8 cellular contexts compared by ENCODE assay signal in the genomic region with DNA sequence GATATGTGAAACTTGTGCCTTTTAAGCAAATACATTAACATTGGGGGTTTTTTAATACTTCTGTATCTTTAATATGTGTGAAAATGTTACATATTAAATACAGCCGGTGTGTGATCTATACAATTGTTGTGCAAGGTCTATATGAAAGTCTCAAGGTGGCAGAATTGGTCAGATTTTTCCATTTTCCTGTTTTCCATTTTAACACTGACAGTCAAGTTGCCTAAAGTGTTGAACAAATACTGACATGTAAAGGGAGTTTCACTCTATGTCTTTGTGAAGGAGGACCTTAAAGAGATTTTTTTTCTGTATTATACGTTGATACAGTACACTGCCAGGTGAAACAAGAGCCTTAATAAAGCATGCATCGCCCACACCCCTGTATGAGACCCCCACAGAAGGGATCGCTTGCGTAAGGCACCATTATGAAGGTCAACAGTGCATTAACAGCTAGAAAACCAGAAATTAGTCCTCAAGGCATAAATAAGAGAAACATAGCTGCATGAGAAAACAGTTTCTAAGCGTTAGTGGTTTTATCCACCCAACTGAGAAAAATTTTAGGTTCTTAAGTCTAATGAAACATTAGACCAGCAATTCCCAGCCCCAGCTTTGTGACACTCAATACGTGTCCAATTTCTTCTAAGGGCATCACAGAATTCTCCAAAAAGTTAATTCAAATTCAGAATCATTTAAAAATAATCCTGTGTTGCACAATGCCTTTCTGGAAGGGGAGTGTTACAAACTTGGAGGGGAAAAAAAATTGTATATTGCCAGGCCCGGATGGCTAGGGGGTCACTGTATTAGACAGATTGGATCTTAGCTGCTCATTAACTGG. TPM values are rescaled to one million over a fixed set of nuclear protein-coding genes. Genes with fewer than 3 reads are reported as not detected.
DNase-seq lines count a peak whose midpoint lies in the region; ATAC-seq and TF ChIP-seq lines count a peak whose summit lies in the region.

No MANE protein-coding gene starts in this region.

- intact Hi-C loops in esophagus squamous epithelium (cut with DNase I): loop anchor here (10.0 kb wide), 1 partner anchor 293 kb away; no protein-coding TSS in a partner anchor
- intact Hi-C loops in prostate gland (cut with DNase I): no loop called here

- CTCF ChIA-PET in activated CD8-positive, alpha-beta T cell treated with anti-CD3 and anti-CD28 coated beads, Interleukin-2, amount 10 ng/mL, durations not matched to agents 7 days and 5 days (lab: Charles Lee): interaction anchor here (0.6 to 2.3 kb wide), 7 partner anchors 12 to 106 kb away, joined by 3 to 9 read pairs (median 4); no protein-coding TSS in a partner anchor

- H3K9me3 ChIP-seq in esophagus squamous epithelium (no peaks in the 10 kb centered on the region), prostate gland (no peaks in the 10 kb centered on the region), SJCRH30 (replicated peaks) (no peaks in the 10 kb centered on the region)

- peak overlapping the region; percentile 40 for H3K4me3 Mint-ChIP-seq in activated CD8-positive, alpha-beta T cell treated with anti-CD3 and anti-CD28 coated beads, Interleukin-2, amount 10 ng/mL, durations not matched to agents 7 days and 5 days

- H3K36me3 Mint-ChIP-seq in activated CD8-positive, alpha-beta T cell treated with anti-CD3 and anti-CD28 coated beads, Interleukin-2, amount 10 ng/mL, durations not matched to agents 7 days and 5 days (ENCODE audit: low read depth): peaks cover 93% of the 10 kb centered on the region

- H3K4me3 ChIP-seq in esophagus squamous epithelium (peak overlapping the region in 3 of 4 donors; percentile 12 to 99 (median 70)), prostate gland (no peak overlapping the region), SJCRH30 (no peak overlapping the region)

- TF ChIP-seq POLR2A in esophagus squamous epithelium (IDR thresholded peaks at IDR 0.05) (no peak), prostate gland (IDR thresholded peaks at IDR 0.05) (no peak)

- no peak for ATAC-seq in activated CD8-positive, alpha-beta T cell treated with anti-CD3 and anti-CD28 coated beads, Interleukin-2, amount 10 ng/mL, durations not matched to agents 7 days and 5 days
- no peak for ATAC-seq in GM19452 (IDR thresholded peaks at IDR 0.05; ENCODE audit: unreplicated experiment)

- H3K9me3 Mint-ChIP-seq in activated CD8-positive, alpha-beta T cell treated with anti-CD3 and anti-CD28 coated beads, Interleukin-2, amount 10 ng/mL, durations not matched to agents 7 days and 5 days (ENCODE audit: insufficient read depth): no peaks in the 10 kb centered on the region

- H3K27me3 Mint-ChIP-seq in activated CD8-positive, alpha-beta T cell treated with anti-CD3 and anti-CD28 coated beads, Interleukin-2, amount 10 ng/mL, durations not matched to agents 7 days and 5 days (ENCODE audit: low read depth): no peaks in the 10 kb centered on the region

- POLR2A ChIA-PET in activated CD8-positive, alpha-beta T cell treated with anti-CD3 and anti-CD28 coated beads, Interleukin-2, amount 10 ng/mL, durations not matched to agents 7 days and 5 days (lab: Charles Lee): interaction anchor here (0.8 to 2.8 kb wide), 12 partner anchors 7 to 194 kb away, joined by 3 to 17 read pairs (median 4); partner anchors contain the start of gene KLF6

- DNase-seq in EL (peak; percentile 22), esophagus squamous epithelium (lab: John Stamatoyannopoulos, UW) (no peak), prostate gland (ENCODE audit: low spot score) (no peak), SJCRH30 (no peak), KG1 (lab: John Stamatoyannopoulos, UW) (no peak), SK-N-DZ (ENCODE audit: low spot score) (no peak)
- no peak for DNase-seq in activated CD8-positive, alpha-beta T cell treated with anti-CD3 and anti-CD28 coated beads, Interleukin-2, amount 10 ng/mL, durations not matched to agents 7 days and 5 days

- H3K36me3 ChIP-seq in esophagus squamous epithelium (peaks cover 18 to 74% (median 42%) of the 10 kb centered on the region in 3 donors), prostate gland (peaks cover 4 to 20% of the 10 kb centered on the region in 2 donors), SJCRH30 (peaks cover 41% of the 10 kb centered on the region)

- H3K4me1 ChIP-seq in esophagus squamous epithelium (peaks cover 55 to 83% (median 64%) of the 10 kb centered on the region in 3 donors), prostate gland (replicated peaks) (no peaks in the 10 kb centered on the region), SJCRH30 (peaks cover 8% of the 10 kb centered on the region; the same call in 1 of the 2 replicates)

- H3K27ac Mint-ChIP-seq in activated CD8-positive, alpha-beta T cell treated with anti-CD3 and anti-CD28 coated beads, Interleukin-2, amount 10 ng/mL, durations not matched to agents 7 days and 5 days: peak overlapping the region; percentile 58

- peaks cover 67% of the 10 kb centered on the region for H3K4me1 Mint-ChIP-seq in activated CD8-positive, alpha-beta T cell treated with anti-CD3 and anti-CD28 coated beads, Interleukin-2, amount 10 ng/mL, durations not matched to agents 7 days and 5 days (ENCODE audit: low read depth)

- H3K27me3 ChIP-seq in esophagus squamous epithelium: no peaks in the 10 kb centered on the region
- no peaks in the 10 kb centered on the region for H3K27me3 ChIP-seq in prostate gland (replicated peaks; ENCODE audit: insufficient read depth)
- H3K27me3 ChIP-seq in SJCRH30: no peaks in the 10 kb centered on the region

- peak overlapping the region; percentile 99 to 100 (median 100) for H3K27ac ChIP-seq in esophagus squamous epithelium
- peak overlapping the region; percentile 47 to 78 for H3K27ac ChIP-seq in prostate gland
- no peak overlapping the region for H3K27ac ChIP-seq in SJCRH30

- WGBS in esophagus squamous epithelium, 2 donors: 53 to 55% methylated on average over 8 of the region's 8 CpGs
- 82% methylated on average over 8 of the region's 8 CpGs for WGBS in prostate gland

- TF ChIP-seq CTCF in esophagus squamous epithelium (IDR thresholded peaks at IDR 0.05): no peak
- no peak for TF ChIP-seq CTCF in prostate gland (IDR thresholded peaks at IDR 0.05)

RNA-seq across cellular contexts. Expression of gene KLF6, which starts 6.9 kb away (rescaled TPM):
- total RNA-seq in activated CD8-positive, alpha-beta T cell treated with anti-CD3 and anti-CD28 coated beads, Interleukin-2, amount 10 ng/mL, durations not matched to agents 7 days and 5 days: 100 to 1,000 TPM; 208 to 215 TPM
- total RNA-seq in esophagus squamous epithelium: 10 to 100 TPM; 39.6 to 91.2 (median 74.2) TPM
- total RNA-seq in prostate gland: 10 to 100 TPM; 17.5 to 42.3 TPM
- 8.1 and 8.2 TPM in 2 replicates for total RNA-seq in SJCRH30 (2014; rRNA removed; shearing (Covaris generic))
- 2.4 and 2.5 TPM in 2 replicates for polyA plus RNA-seq in SK-N-DZ (2014; cell fraction: cytosol; rRNA removed)
- polyA plus RNA-seq in SK-N-DZ (2014; cell fraction: nucleus; rRNA removed): 6.6 and 14.0 TPM in 2 replicates

Comparison
In these comparisons a context has a peak if more than half of its experiments do, and no peak if none do; other contexts are left out.
1. H3K4me3 ChIP-seq: peak in esophagus squamous epithelium (3 of 4); none in prostate gland (0 of 2) and SJCRH30 (single experiment).